Comparison of ENCODE assay signal across 1 cellular context in genomic region chr1:28882009-28882628, GRCh38.
TF ChIP-seq lines count a peak whose summit lies in the region.

No MANE protein-coding gene starts in this region.

TF ChIP-seq in HEK293, 187 proteins besides CTCF, POLR2A, EP300 and RAD21 (continued from another document):
- TF ChIP-seq, protein P1, sequence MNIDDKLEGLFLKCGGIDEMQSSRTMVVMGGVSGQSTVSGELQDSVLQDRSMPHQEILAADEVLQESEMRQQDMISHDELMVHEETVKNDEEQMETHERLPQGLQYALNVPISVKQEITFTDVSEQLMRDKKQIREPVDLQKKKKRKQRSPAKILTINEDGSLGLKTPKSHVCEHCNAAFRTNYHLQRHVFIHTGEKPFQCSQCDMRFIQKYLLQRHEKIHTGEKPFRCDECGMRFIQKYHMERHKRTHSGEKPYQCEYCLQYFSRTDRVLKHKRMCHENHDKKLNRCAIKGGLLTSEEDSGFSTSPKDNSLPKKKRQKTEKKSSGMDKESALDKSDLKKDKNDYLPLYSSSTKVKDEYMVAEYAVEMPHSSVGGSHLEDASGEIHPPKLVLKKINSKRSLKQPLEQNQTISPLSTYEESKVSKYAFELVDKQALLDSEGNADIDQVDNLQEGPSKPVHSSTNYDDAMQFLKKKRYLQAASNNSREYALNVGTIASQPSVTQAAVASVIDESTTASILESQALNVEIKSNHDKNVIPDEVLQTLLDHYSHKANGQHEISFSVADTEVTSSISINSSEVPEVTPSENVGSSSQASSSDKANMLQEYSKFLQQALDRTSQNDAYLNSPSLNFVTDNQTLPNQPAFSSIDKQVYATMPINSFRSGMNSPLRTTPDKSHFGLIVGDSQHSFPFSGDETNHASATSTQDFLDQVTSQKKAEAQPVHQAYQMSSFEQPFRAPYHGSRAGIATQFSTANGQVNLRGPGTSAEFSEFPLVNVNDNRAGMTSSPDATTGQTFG (tag by site-specific recombination; IDR thresholded peaks at IDR 0.05; ENCODE audit: borderline replicate concordance) = no peak
- TF ChIP-seq ZNF654 (tag by site-specific recombination; IDR thresholded peaks at IDR 0.05; ENCODE audit: low read depth) (peak; percentile 99), ZSCAN4 (tag by site-specific recombination; IDR thresholded peaks at IDR 0.05) (peak; percentile 42; the same call in 1 of the 2 replicates), HOXC10 (CRISPR knock-in tag; IDR thresholded peaks at IDR 0.05) (no peak), ZNF423 (tag by site-specific recombination; IDR thresholded peaks at IDR 0.05) (no peak), ZNF184 (tag by site-specific recombination; IDR thresholded peaks at IDR 0.05) (no peak), MYNN (tag by site-specific recombination; IDR thresholded peaks at IDR 0.05; ENCODE audit: borderline replicate concordance) (no peak), ZNF639 (tag by site-specific recombination; IDR thresholded peaks at IDR 0.05) (peak; percentile 64; the same call in 1 of the 2 replicates), ZNF48 (tag by site-specific recombination; IDR thresholded peaks at IDR 0.05) (no peak), ZNF202 (tag by site-specific recombination; IDR thresholded peaks at IDR 0.05; ENCODE audit: borderline replicate concordance) (no peak), SP7 (tag by site-specific recombination; IDR thresholded peaks at IDR 0.05) (peak; percentile 82), ZNF140 (tag by site-specific recombination; IDR thresholded peaks at IDR 0.05) (no peak), ZNF518A (tag by site-specific recombination; conservative IDR thresholded peaks at IDR 0.05; ENCODE audit: low read depth) (no peak), ZFHX2 (tag by site-specific recombination; conservative IDR thresholded peaks at IDR 0.05) (no peak), ZNF776 (tag by site-specific recombination; IDR thresholded peaks at IDR 0.05; ENCODE audit: borderline replicate concordance) (no peak)
- TF ChIP-seq, protein P2, sequence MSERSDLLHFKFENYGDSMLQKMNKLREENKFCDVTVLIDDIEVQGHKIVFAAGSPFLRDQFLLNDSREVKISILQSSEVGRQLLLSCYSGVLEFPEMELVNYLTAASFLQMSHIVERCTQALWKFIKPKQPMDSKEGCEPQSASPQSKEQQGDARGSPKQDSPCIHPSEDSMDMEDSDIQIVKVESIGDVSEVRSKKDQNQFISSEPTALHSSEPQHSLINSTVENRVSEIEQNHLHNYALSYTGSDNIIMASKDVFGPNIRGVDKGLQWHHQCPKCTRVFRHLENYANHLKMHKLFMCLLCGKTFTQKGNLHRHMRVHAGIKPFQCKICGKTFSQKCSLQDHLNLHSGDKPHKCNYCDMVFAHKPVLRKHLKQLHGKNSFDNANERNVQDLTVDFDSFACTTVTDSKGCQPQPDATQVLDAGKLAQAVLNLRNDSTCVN (tag by site-specific recombination; optimal IDR thresholded peaks at IDR 0.05) = no peak
- TF ChIP-seq, protein P3, sequence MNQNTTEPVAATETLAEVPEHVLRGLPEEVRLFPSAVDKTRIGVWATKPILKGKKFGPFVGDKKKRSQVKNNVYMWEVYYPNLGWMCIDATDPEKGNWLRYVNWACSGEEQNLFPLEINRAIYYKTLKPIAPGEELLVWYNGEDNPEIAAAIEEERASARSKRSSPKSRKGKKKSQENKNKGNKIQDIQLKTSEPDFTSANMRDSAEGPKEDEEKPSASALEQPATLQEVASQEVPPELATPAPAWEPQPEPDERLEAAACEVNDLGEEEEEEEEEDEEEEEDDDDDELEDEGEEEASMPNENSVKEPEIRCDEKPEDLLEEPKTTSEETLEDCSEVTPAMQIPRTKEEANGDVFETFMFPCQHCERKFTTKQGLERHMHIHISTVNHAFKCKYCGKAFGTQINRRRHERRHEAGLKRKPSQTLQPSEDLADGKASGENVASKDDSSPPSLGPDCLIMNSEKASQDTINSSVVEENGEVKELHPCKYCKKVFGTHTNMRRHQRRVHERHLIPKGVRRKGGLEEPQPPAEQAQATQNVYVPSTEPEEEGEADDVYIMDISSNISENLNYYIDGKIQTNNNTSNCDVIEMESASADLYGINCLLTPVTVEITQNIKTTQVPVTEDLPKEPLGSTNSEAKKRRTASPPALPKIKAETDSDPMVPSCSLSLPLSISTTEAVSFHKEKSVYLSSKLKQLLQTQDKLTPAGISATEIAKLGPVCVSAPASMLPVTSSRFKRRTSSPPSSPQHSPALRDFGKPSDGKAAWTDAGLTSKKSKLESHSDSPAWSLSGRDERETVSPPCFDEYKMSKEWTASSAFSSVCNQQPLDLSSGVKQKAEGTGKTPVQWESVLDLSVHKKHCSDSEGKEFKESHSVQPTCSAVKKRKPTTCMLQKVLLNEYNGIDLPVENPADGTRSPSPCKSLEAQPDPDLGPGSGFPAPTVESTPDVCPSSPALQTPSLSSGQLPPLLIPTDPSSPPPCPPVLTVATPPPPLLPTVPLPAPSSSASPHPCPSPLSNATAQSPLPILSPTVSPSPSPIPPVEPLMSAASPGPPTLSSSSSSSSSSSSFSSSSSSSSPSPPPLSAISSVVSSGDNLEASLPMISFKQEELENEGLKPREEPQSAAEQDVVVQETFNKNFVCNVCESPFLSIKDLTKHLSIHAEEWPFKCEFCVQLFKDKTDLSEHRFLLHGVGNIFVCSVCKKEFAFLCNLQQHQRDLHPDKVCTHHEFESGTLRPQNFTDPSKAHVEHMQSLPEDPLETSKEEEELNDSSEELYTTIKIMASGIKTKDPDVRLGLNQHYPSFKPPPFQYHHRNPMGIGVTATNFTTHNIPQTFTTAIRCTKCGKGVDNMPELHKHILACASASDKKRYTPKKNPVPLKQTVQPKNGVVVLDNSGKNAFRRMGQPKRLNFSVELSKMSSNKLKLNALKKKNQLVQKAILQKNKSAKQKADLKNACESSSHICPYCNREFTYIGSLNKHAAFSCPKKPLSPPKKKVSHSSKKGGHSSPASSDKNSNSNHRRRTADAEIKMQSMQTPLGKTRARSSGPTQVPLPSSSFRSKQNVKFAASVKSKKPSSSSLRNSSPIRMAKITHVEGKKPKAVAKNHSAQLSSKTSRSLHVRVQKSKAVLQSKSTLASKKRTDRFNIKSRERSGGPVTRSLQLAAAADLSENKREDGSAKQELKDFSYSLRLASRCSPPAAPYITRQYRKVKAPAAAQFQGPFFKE (tag by site-specific recombination; IDR thresholded peaks at IDR 0.05; ENCODE audit: borderline replicate concordance) = no peak
